ENCODE assay signal across 6 cellular contexts in the genomic region with DNA sequence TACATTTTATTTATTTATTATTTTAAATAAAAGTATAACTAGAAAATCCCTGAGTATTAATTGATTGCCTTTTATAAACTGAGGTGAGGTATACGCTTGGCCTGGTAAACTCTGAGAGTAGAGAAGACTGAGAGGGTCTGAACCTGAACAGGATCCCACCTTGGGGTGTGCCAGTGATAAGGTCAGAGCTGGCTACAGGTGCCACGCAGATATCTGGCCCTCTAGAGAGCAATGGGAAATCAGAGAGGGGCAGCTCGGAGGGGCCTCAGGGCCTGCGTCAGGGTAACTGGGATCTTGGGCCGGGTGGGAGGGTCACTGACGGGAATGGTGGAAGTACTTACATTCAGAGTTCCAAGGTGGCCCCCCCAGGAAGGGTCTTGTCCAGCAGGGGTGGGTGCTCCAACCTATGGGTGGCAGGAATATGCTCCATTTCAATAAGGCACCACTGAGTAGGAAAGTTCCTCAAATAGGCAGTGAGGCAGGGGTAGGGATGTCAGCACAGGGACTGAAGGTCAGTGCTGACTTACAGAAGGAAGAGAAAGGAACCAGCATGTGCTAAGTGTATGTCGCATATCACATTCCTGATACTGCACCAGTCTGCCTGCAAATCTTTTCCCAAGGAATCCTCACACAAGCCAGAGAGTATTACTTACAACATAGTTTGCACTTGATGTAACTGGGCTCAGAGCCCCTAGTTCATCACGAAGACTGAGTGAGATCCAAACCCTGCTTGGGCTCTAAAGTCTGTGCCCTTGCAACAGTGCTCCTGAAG.
"Had no signal": no experiment of that assay in that cellular context is flagged by ENCODE, and none has a peak within 500 bp of the region (broad histone marks: within the 10 kb centered on the region; RNA-seq: fewer than 3 reads in every experiment).

No MANE protein-coding gene starts in this region.

- ATAC-seq: GM23338 had no signal

- FAIRE-seq: H1, H54, HTR-8/SVneo had no signal

- H3K4me3 ChIP-seq: GM23338 had no signal

- DNase-seq: H9, HCEC 1CT had no signal
